In the genomic region with DNA sequence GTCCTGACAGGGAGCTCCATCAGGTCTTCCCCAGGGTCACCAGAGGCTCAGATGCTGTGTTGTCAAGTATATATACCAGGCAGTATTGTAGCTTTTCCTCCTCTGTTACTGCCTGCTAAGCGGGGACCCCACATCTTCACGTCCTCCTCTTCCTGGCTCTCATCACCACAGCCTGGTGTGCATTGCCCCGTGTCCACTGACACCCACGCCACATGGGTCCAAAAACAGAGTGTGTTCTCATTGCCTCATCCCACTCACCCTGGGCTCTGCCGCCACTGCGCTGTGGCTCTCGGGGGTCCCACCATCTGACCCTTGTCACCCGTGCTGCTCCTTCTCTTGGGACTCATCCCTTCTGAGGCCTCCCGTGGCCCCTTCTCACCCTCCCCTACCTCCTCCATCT, we compare ENCODE assay signal across 22 cellular contexts. TPM values are rescaled to one million over a fixed set of nuclear protein-coding genes. Genes with fewer than 3 reads are reported as not detected.
A peak's percentile ranks its signal among the peaks of the same experiment; 100 is the strongest.
DNase-seq lines count a peak whose midpoint lies in the region; ATAC-seq and TF ChIP-seq lines count a peak whose summit lies in the region.
"Had no signal": no experiment of that assay in that cellular context is flagged by ENCODE, and none has a peak within 500 bp of the region (broad histone marks: within the 10 kb centered on the region; RNA-seq: fewer than 3 reads in every experiment).

No MANE protein-coding gene starts in this region.

- DNase-seq in dorsolateral prefrontal cortex (no peak), neural progenitor cell (ENCODE audit: low spot score) (no peak), H9 (no peak), activated gamma-delta T cell treated with Interleukin-2 at 50 U/mL for 16 hours (no peak), SIG-M5 treated with dmso at 0.1 percent for 504 hours (lab: John Stamatoyannopoulos, UW; ENCODE audit: unreplicated experiment) (no peak)
- DNase-seq: AML-193; CD4-positive, CD25-positive, alpha-beta regulatory T cell; DMS153; GDM1; HFFc6; MV-4-11; NCI-H1417; NCI-H187; NCI-H2107; NCI-H510A; NCI-H774; OCI-M1; Right ventricle myocardium superior had no signal

- no peak overlapping the region for H3K4me2 ChIP-seq in neural progenitor cell
- H3K4me2 ChIP-seq in H9 (ENCODE audit: insufficient read depth, insufficient read length, low read length) = no peak overlapping the region
- H3K4me2 ChIP-seq: KMS-11 had no signal

- H3K79me1 ChIP-seq in H9 (ENCODE audit: insufficient read depth, low read depth, low read length, poor library complexity, severe bottlenecking) = no peaks in the 10 kb centered on the region

- H3K27me3 ChIP-seq in dorsolateral prefrontal cortex (no peaks in the 10 kb centered on the region), neural progenitor cell (no peaks in the 10 kb centered on the region), H9 (ENCODE audit: insufficient read depth, low read length) (no peaks in the 10 kb centered on the region)

- H3K9me3 Mint-ChIP-seq in neural progenitor cell = no peaks in the 10 kb centered on the region
- H3K9me3 Mint-ChIP-seq in H9 = no peaks in the 10 kb centered on the region
- H3K9me3 Mint-ChIP-seq: CD4-positive, CD25-positive, alpha-beta regulatory T cell; HFFc6 had no signal

- H3K9ac ChIP-seq in neural progenitor cell = no peak overlapping the region
- H3K9ac ChIP-seq in H9 (ENCODE audit: extremely low read depth, insufficient read length, low read length) = no peak overlapping the region
- H3K9ac ChIP-seq: KMS-11 had no signal

- H3K14ac ChIP-seq in H9 (ENCODE audit: insufficient read depth, low read length) = no peak overlapping the region

- no peak overlapping the region for H4K5ac ChIP-seq in H9 (ENCODE audit: insufficient read length, low read depth, low read length)

- no peak overlapping the region for H2AK5ac ChIP-seq in H9 (ENCODE audit: insufficient read length, low read length)

- no CpG with 5 or more reads among the region's 9 CpGs for WGBS in H9 (ENCODE audit: extremely low coverage, insufficient read length, low lambda C conversion rate)

- H3K36me3 ChIP-seq in HEK293 (ENCODE audit: control insufficient read depth in 2 of 2, insufficient read depth in 1 of 2, low read length in 2 of 2) (peaks cover 0 to 11% of the 10 kb centered on the region in 2 experiments; a peak in 2 of 3 replicates), neural progenitor cell (no peaks in the 10 kb centered on the region)

- H3F3A ChIP-seq in neural progenitor cell (ENCODE audit: low read depth) = no peaks in the 10 kb centered on the region

- no peak overlapping the region for H3K56ac ChIP-seq in H9 (ENCODE audit: insufficient read length, low read depth, low read length)

- H3K36me3 Mint-ChIP-seq in neural progenitor cell (peaks cover 4% of the 10 kb centered on the region), H9 (ENCODE audit: insufficient read depth in 1 of 3, low read depth in 3 of 3) (peaks cover 0 to 7% (median 4%) of the 10 kb centered on the region in 3 experiments; a peak in 4 of 7 replicates)

- peaks cover 16% of the 10 kb centered on the region for H3K4me1 Mint-ChIP-seq in neural progenitor cell
- peaks cover 4 to 8% of the 10 kb centered on the region in 2 experiments for H3K4me1 Mint-ChIP-seq in H9

- H2BK12ac ChIP-seq in H9 (ENCODE audit: insufficient read length, low read depth, low read length) = no peak overlapping the region

- H3K27ac ChIP-seq in HEK293 (ENCODE audit: extremely low read depth, low read depth, low read length) (no peak overlapping the region), dorsolateral prefrontal cortex (peak overlapping the region in 31 of 59 donors; percentile 1 to 71 (median 39)), neural progenitor cell (no peak overlapping the region), H9 (ENCODE audit: insufficient read length, low read depth, low read length) (no peak overlapping the region)
- H3K27ac ChIP-seq: KMS-11 had no signal

- no peaks in the 10 kb centered on the region for H3K9me3 ChIP-seq in HEK293 (ENCODE audit: control insufficient read depth, insufficient read depth, low read depth, low read length)
- H3K9me3 ChIP-seq in neural progenitor cell (ENCODE audit: low read depth) = no peaks in the 10 kb centered on the region
- H3K9me3 ChIP-seq in H9 (ENCODE audit: control insufficient read depth, low read depth, low read length) = no peaks in the 10 kb centered on the region

- no peak overlapping the region for H2BK120ac ChIP-seq in H9 (ENCODE audit: low read depth, low read length, poor library complexity, severe bottlenecking)

- H3K23me2 ChIP-seq in H9 (ENCODE audit: insufficient read length, low read depth, low read length, poor library complexity, severe bottlenecking) = no peaks in the 10 kb centered on the region

- intact Hi-C loops in dorsolateral prefrontal cortex (cut with DNase I) = no loop called here

- H2AFZ ChIP-seq in neural progenitor cell (replicated peaks) (no peak overlapping the region), H9 (ENCODE audit: low read length) (no peak overlapping the region)

- H3K27ac Mint-ChIP-seq in neural progenitor cell = peak overlapping the region; percentile 14
- peak overlapping the region in 1 of 3 experiments; percentile 74; a peak in 3 of 7 replicates for H3K27ac Mint-ChIP-seq in H9
- H3K27ac Mint-ChIP-seq: HFFc6 had no signal

- H3K4me3 Mint-ChIP-seq in neural progenitor cell (no peak overlapping the region), H9 (no peak overlapping the region)
- H3K4me3 Mint-ChIP-seq: CD4-positive, CD25-positive, alpha-beta regulatory T cell; HFFc6 had no signal

- H4K20me1 ChIP-seq in neural progenitor cell (ENCODE audit: low read depth) (no peaks in the 10 kb centered on the region), H9 (ENCODE audit: control insufficient read depth, insufficient read depth, insufficient read length) (no peaks in the 10 kb centered on the region)

- no peak overlapping the region for H2BK20ac ChIP-seq in H9 (ENCODE audit: low read depth, low read length, poor library complexity, severe bottlenecking)

- no peak overlapping the region for H2BK5ac ChIP-seq in H9 (ENCODE audit: insufficient read length, low read length)

- no peak overlapping the region for H2BK15ac ChIP-seq in H9 (ENCODE audit: low read depth, low read length)

- CTCF ChIA-PET in HEK293 (lab: Yijun Ruan, JAX) = interaction anchor here (0.8 to 3.6 kb wide), 4 partner anchors 9 to 88 kb away, joined by 3 to 28 read pairs (median 4); no protein-coding TSS in a partner anchor

- ATAC-seq in GM21360 (IDR thresholded peaks at IDR 0.05; ENCODE audit: unreplicated experiment) = no peak
- ATAC-seq: SK-N-SH treated with all-trans-retinoic acid at 6 μM for 48 hours had no signal

- POLR2A ChIA-PET in HEK293 (lab: Yijun Ruan, JAX) = no interaction called here

- peaks cover 11% of the 10 kb centered on the region for H3K27me3 Mint-ChIP-seq in neural progenitor cell (ENCODE audit: insufficient read depth, low read depth)
- H3K27me3 Mint-ChIP-seq in H9 (ENCODE audit: low read depth) = no peaks in the 10 kb centered on the region
- H3K27me3 Mint-ChIP-seq: CD4-positive, CD25-positive, alpha-beta regulatory T cell had no signal

- H3K4me3 ChIP-seq in HEK293 (ENCODE audit: low read depth, low read length) (no peak overlapping the region), dorsolateral prefrontal cortex (no peak overlapping the region), neural progenitor cell (no peak overlapping the region)

- TF ChIP-seq CTCF in HEK293 (tag by site-specific recombination; IDR thresholded peaks at IDR 0.05) (no peak), dorsolateral prefrontal cortex (IDR thresholded peaks at IDR 0.05 in 54 of 56, conservative IDR thresholded peaks at IDR 0.05 in 2 of 56; ENCODE audit: low read depth in 1 of 56, partially characterized antibody in 56 of 56) (no peak), neural progenitor cell (IDR thresholded peaks at IDR 0.05) (no peak), H9 (conservative IDR thresholded peaks at IDR 0.05) (no peak)

- H4K91ac ChIP-seq in H9 (ENCODE audit: insufficient read length, low read depth, low read length) = no peak overlapping the region

- H3K4me1 ChIP-seq in HEK293 (ENCODE audit: control insufficient read depth, insufficient read depth, low read length) = no peaks in the 10 kb centered on the region
- H3K4me1 ChIP-seq in neural progenitor cell = no peaks in the 10 kb centered on the region
- no peaks in the 10 kb centered on the region for H3K4me1 ChIP-seq in H9 (ENCODE audit: insufficient read depth, low read length)

- no peak overlapping the region for H3K23ac ChIP-seq in H9 (ENCODE audit: insufficient read length, low read depth, low read length)

- H3K79me2 ChIP-seq in neural progenitor cell (ENCODE audit: low read depth) (no peaks in the 10 kb centered on the region), H9 (ENCODE audit: insufficient read depth, low read length) (no peaks in the 10 kb centered on the region; the same call in 1 of the 2 replicates)

- no peak overlapping the region for H3K4ac ChIP-seq in H9 (ENCODE audit: low read depth, low read length)

- no peak overlapping the region for H3T11ph ChIP-seq in H9 (ENCODE audit: low read length)

- no peak overlapping the region for H4K8ac ChIP-seq in H9 (replicated peaks; ENCODE audit: insufficient read length, low read depth, low read length)

- no peak overlapping the region for H3K18ac ChIP-seq in H9 (ENCODE audit: insufficient read length, low read depth, low read length)

TF ChIP-seq in HEK293, 187 proteins besides CTCF, POLR2A, EP300 and RAD21 (continues in another document):
- TF ChIP-seq ZNF311 (tag by site-specific recombination; IDR thresholded peaks at IDR 0.05; ENCODE audit: borderline replicate concordance) (no peak), ZFHX2 (tag by site-specific recombination; conservative IDR thresholded peaks at IDR 0.05) (0 out of 2 replicates have a peak, but pooled peaks have one; percentile 12)

RNA-seq across cellular contexts. Expression of gene FANCE, which starts 45.1 kb away (rescaled TPM):
- total RNA-seq in dorsolateral prefrontal cortex (1 to 10 TPM; 1.8 to 5.5 (median 3.2) TPM), neural progenitor cell (ENCODE audit: low replicate concordance) (9.3 and 23.9 TPM in 2 replicates), H9 (2021) (8.4 and 10.9 TPM in 2 replicates)

Comparison
In these comparisons a context has a peak if more than half of its experiments do, and no peak if none do; other contexts are left out.
1. H3K27ac ChIP-seq: peak in dorsolateral prefrontal cortex (31 of 59); none in HEK293 (single experiment), neural progenitor cell (single experiment) and H9 (single experiment).